Comparison of ENCODE assay signal across 1 cellular context in the genomic region with DNA sequence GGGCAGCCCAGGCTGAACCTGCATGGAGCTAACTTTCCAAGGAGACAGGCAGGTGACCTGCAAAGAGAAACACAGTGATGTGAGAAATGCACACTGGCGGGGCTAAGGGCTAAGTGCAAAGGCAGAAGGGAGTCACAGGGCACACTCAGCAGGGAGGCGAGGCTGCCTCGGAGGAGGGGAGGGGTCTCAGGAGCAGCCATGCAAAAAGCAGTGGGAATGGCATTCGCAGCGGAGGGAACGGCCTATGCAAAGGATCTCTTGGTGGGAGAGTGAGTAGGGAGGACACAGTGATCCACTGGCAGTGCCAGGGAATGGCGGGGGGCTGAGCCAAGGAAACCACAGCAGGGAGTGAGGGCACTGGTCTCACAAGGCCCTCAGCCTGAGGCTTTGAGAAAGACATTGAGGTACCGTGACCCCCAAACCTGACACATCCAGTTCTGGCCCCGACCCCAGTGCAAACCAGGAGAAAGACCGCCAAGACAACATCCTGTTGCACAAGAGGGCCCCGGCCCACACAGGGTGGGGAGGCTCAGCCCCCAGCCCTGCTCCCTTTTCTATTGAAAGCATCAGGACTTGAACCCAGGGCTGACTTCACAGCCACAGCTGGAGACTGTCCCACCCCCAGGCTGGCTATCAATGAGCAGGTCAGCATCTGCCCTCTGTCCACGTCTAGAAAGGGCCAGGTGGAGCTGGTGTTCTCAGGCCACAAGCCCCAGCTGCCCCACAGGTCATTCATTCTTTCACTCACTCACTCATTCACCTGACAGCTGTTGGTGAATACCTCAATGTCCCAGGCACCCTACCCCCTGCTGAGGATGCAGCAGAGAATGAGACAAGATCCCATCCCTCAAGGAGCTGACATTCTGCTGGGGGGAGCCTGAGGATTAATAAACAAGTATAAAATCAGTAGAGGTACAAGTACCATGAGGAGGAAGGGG.
TF ChIP-seq lines count a peak whose summit lies in the region.

No MANE protein-coding gene starts in this region.

TF ChIP-seq in K562, 482 proteins besides CTCF, POLR2A, EP300 and RAD21:
- TF ChIP-seq ZNF24 (IDR thresholded peaks at IDR 0.05), result peak; percentile 91
- TF ChIP-seq, protein P1, sequence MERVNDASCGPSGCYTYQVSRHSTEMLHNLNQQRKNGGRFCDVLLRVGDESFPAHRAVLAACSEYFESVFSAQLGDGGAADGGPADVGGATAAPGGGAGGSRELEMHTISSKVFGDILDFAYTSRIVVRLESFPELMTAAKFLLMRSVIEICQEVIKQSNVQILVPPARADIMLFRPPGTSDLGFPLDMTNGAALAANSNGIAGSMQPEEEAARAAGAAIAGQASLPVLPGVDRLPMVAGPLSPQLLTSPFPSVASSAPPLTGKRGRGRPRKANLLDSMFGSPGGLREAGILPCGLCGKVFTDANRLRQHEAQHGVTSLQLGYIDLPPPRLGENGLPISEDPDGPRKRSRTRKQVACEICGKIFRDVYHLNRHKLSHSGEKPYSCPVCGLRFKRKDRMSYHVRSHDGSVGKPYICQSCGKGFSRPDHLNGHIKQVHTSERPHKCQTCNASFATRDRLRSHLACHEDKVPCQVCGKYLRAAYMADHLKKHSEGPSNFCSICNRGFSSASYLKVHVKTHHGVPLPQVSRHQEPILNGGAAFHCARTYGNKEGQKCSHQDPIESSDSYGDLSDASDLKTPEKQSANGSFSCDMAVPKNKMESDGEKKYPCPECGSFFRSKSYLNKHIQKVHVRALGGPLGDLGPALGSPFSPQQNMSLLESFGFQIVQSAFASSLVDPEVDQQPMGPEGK (CRISPR knock-in tag; IDR thresholded peaks at IDR 0.05; ENCODE audit: borderline replicate concordance), result no peak
